In genomic region chr12:123431951-123432886, GRCh38 we compare ENCODE assay signal across 12 cellular contexts. TPM values are rescaled to one million over a fixed set of nuclear protein-coding genes. Genes with fewer than 3 reads are reported as not detected.
DNase-seq lines count a peak whose midpoint lies in the region; ATAC-seq and TF ChIP-seq lines count a peak whose summit lies in the region.
"Had no signal": no experiment of that assay in that cellular context is flagged by ENCODE, and none has a peak within 500 bp of the region (broad histone marks: within the 10 kb centered on the region; RNA-seq: fewer than 3 reads in every experiment).

No MANE protein-coding gene starts in this region.

- peak overlapping the region in 1 of 2 donors; percentile 56 for H3K27ac ChIP-seq in lung (ENCODE audit: low read depth in 1 of 2, low read length in 1 of 2)

- DNase-seq in AML-193 (lab: John Stamatoyannopoulos, UW) (peak; percentile 70 to 83), lung (ENCODE audit: low spot score) (no peak), NCI-H510A (lab: John Stamatoyannopoulos, UW) (no peak), kidney glomerular epithelial cell (lab: John Stamatoyannopoulos, UW) (no peak)
- DNase-seq in activated naive CD4-positive, alpha-beta T cell treated with anti-CD3 and anti-CD28 coated beads for 36 hours: peak; percentile 72
- DNase-seq: DMS153, NCI-H1048 had no signal

- H3K9me3 ChIP-seq in lung (ENCODE audit: control insufficient read depth in 2 of 2, insufficient read depth in 1 of 2, low read length in 1 of 2): no peaks in the 10 kb centered on the region

- H3K4me1 ChIP-seq in lung (ENCODE audit: control insufficient read depth in 2 of 2, insufficient read depth in 2 of 2, low read length in 2 of 2): peaks cover 0 to 3% of the 10 kb centered on the region in 2 donors

- ATAC-seq in lung (ENCODE audit: insufficient read depth, low FRiP score) (no peak), GM18907 (IDR thresholded peaks at IDR 0.05; ENCODE audit: unreplicated experiment) (no peak), HG02970 (IDR thresholded peaks at IDR 0.05; ENCODE audit: low FRiP score, unreplicated experiment) (no peak)
- ATAC-seq: HCT116, WTC11 had no signal

- no peaks in the 10 kb centered on the region for H3K27me3 ChIP-seq in lung (ENCODE audit: control insufficient read depth, insufficient read depth)

- intact Hi-C loops in activated naive CD4-positive, alpha-beta T cell treated with anti-CD3 and anti-CD28 coated beads for 36 hours (cut with micrococcal nuclease): loop anchor here (2.0 to 10.0 kb wide), 3 partner anchors 43 to 457 kb away; partner anchors contain the start of genes ATP6V0A2 and OGFOD2

- no peaks in the 10 kb centered on the region for H3K9me3 Mint-ChIP-seq in IgD-negative memory B cell
- no peaks in the 10 kb centered on the region for H3K9me3 Mint-ChIP-seq in activated naive CD4-positive, alpha-beta T cell treated with anti-CD3 and anti-CD28 coated beads for 36 hours
- H3K9me3 Mint-ChIP-seq: WTC11 had no signal

- H3K4me3 ChIP-seq in lung: peak overlapping the region; percentile 30

- peaks cover 32 to 45% (median 42%) of the 10 kb centered on the region in 3 donors for H3K4me1 Mint-ChIP-seq in IgD-negative memory B cell
- H3K4me1 Mint-ChIP-seq in activated naive CD4-positive, alpha-beta T cell treated with anti-CD3 and anti-CD28 coated beads for 36 hours (ENCODE audit: low read depth): peaks cover 59% of the 10 kb centered on the region
- H3K4me1 Mint-ChIP-seq: WTC11 had no signal

- H3K36me3 Mint-ChIP-seq in IgD-negative memory B cell: peaks cover 3% of the 10 kb centered on the region
- H3K36me3 Mint-ChIP-seq in activated naive CD4-positive, alpha-beta T cell treated with anti-CD3 and anti-CD28 coated beads for 36 hours (ENCODE audit: low read depth): peaks cover 42% of the 10 kb centered on the region
- H3K36me3 Mint-ChIP-seq: WTC11 had no signal

- peak overlapping the region; percentile 83 to 99 (median 91) for H3K4me3 Mint-ChIP-seq in IgD-negative memory B cell
- H3K4me3 Mint-ChIP-seq in activated naive CD4-positive, alpha-beta T cell treated with anti-CD3 and anti-CD28 coated beads for 36 hours: peak overlapping the region; percentile 92
- H3K4me3 Mint-ChIP-seq: WTC11 had no signal

- WGBS in lung, 2 donors: 47 to 54% methylated on average over 15 of the region's 15 CpGs

- peaks cover 4 to 12% of the 10 kb centered on the region in 2 donors for H3K36me3 ChIP-seq in lung (ENCODE audit: control insufficient read depth in 2 of 2, insufficient read depth in 2 of 2, low read length in 2 of 2)

- H3K27me3 Mint-ChIP-seq in IgD-negative memory B cell: no peaks in the 10 kb centered on the region
- H3K27me3 Mint-ChIP-seq in activated naive CD4-positive, alpha-beta T cell treated with anti-CD3 and anti-CD28 coated beads for 36 hours (ENCODE audit: low read depth): no peaks in the 10 kb centered on the region

- peak overlapping the region; percentile 58 to 82 (median 80) for H3K27ac Mint-ChIP-seq in IgD-negative memory B cell
- peak overlapping the region; percentile 88 for H3K27ac Mint-ChIP-seq in activated naive CD4-positive, alpha-beta T cell treated with anti-CD3 and anti-CD28 coated beads for 36 hours
- H3K27ac Mint-ChIP-seq: WTC11 had no signal

- CTCF ChIA-PET in activated naive CD4-positive, alpha-beta T cell treated with anti-CD3 and anti-CD28 coated beads for 36 hours (lab: Charles Lee): interaction anchor here (0.7 to 1.0 kb wide), 2 partner anchors 28 to 510 kb away, joined by 3 read pairs; no protein-coding TSS in a partner anchor

- TF ChIP-seq CTCF in lung (IDR thresholded peaks at IDR 0.05; ENCODE audit: control extremely low read depth, extremely low read depth): no peak

RNA-seq across cellular contexts. Expression of gene RILPL2, which starts 4.3 kb away (rescaled TPM):
- 14.3 TPM for polyA plus RNA-seq in IgD-negative memory B cell
- total RNA-seq in activated naive CD4-positive, alpha-beta T cell treated with anti-CD3 and anti-CD28 coated beads for 36 hours: 1 to 10 TPM; 8.1 to 9.1 TPM
- 10 to 100 TPM in 1 of 2 donors, 1 to 10 TPM in 1; 7.7 to 12.2 TPM for total RNA-seq in lung
- 10 to 100 TPM; 13.7 to 40.7 TPM for polyA plus RNA-seq in lung

RNA-seq across cellular contexts. Expression of gene SNRNP35, which starts 25.7 kb away (rescaled TPM):
- polyA plus RNA-seq in IgD-negative memory B cell (47.5 TPM), lung (10 to 100 TPM; 20.7 to 67.0 TPM)
- 10 to 100 TPM; 21.5 to 21.8 TPM for total RNA-seq in activated naive CD4-positive, alpha-beta T cell treated with anti-CD3 and anti-CD28 coated beads for 36 hours
- total RNA-seq in lung: 10 to 100 TPM; 19.3 to 20.2 TPM

RNA-seq across cellular contexts. Expression of gene KMT5A, which starts 48.3 kb away (rescaled TPM):
- polyA plus RNA-seq in IgD-negative memory B cell (3.0 TPM), lung (10 to 100 TPM; 21.1 to 22.5 TPM)
- 10 to 100 TPM; 54.0 to 55.1 TPM for total RNA-seq in activated naive CD4-positive, alpha-beta T cell treated with anti-CD3 and anti-CD28 coated beads for 36 hours
- total RNA-seq in lung: 10 to 100 TPM; 41.6 to 51.7 TPM

Comparison
In these comparisons a context has a peak if more than half of its experiments do, and no peak if none do; other contexts are left out.
1. DNase-seq: peak in AML-193 (2 of 2) and activated naive CD4-positive, alpha-beta T cell treated with anti-CD3 and anti-CD28 coated beads for 36 hours (single experiment); none in lung (single experiment), NCI-H510A (single experiment) and kidney glomerular epithelial cell (single experiment).